Comparison of ENCODE assay signal across 22 cellular contexts in genomic region chr5:141573489-141574121, GRCh38. TPM values are rescaled to one million over a fixed set of nuclear protein-coding genes. Genes with fewer than 3 reads are reported as not detected.
DNase-seq lines count a peak whose midpoint lies in the region; FAIRE-seq and TF ChIP-seq lines count a peak whose summit lies in the region.
"Had no signal": no experiment of that assay in that cellular context is flagged by ENCODE, and none has a peak within 500 bp of the region (broad histone marks: within the 10 kb centered on the region; RNA-seq: fewer than 3 reads in every experiment).

No MANE protein-coding gene starts in this region.

- no peak overlapping the region for H3K56ac ChIP-seq in H1 (replicated peaks; ENCODE audit: insufficient read length, low read depth, low read length)

- CTCF ChIA-PET in H1 (lab: Charles Lee; ENCODE audit: partially characterized antibody) = interaction anchor here (0.6 to 2.1 kb wide), 3 partner anchors 7 to 21 kb away, joined by 3 to 9 read pairs (median 6); no protein-coding TSS in a partner anchor

- H3K14ac ChIP-seq in H1 (ENCODE audit: insufficient read length) (no peak overlapping the region), neuronal stem cell (ENCODE audit: low read length) (no peak overlapping the region)

- H3K9me3 ChIP-seq in H1 (ENCODE audit: insufficient read depth in 2 of 2, low read depth in 1 of 2, low read length in 1 of 2) = no peaks in the 10 kb centered on the region
- peaks cover 0 to 3% of the 10 kb centered on the region in 2 donors for H3K9me3 ChIP-seq in neuronal stem cell (replicated peaks in 1 of 2; ENCODE audit: control insufficient read depth in 2 of 2, insufficient read depth in 1 of 2, low read depth in 1 of 2, low read length in 2 of 2)
- H3K9me3 ChIP-seq in effector memory CD4-positive, alpha-beta T cell (ENCODE audit: control insufficient read depth, low read length) = no peaks in the 10 kb centered on the region
- H3K9me3 ChIP-seq: A549; BLaER1 treated with 17β-estradiol and CSF1 and Interleukin-3, amounts not matched to agents 10 nM and 100 nM had no signal

- DNase-seq in H7 = peak; percentile 33
- peak; percentile 8 for DNase-seq in NCI-H69 (lab: John Stamatoyannopoulos, UW)
- no peak for DNase-seq in H1 (ENCODE audit: low read depth in 1 of 2, low spot score in 2 of 2)
- no peak for DNase-seq in neuronal stem cell (ENCODE audit: low spot score)
- no peak for DNase-seq in effector memory CD4-positive, alpha-beta T cell
- no peak for DNase-seq in NCI-H345 treated with DMSO at 0.1 percent for 48 hours (lab: John Stamatoyannopoulos, UW; ENCODE audit: unreplicated experiment)
- DNase-seq in dorsolateral prefrontal cortex = no peak
- DNase-seq: AML-193; CD4-positive, alpha-beta T cell; GDM1; HCEC 1CT; MV-4-11; NCI-H1105 treated with DMSO at 0.1 percent for 48 hours; NCI-H146; NCI-H1930; NCI-H2107; NCI-H526 treated with DMSO at 0.1 percent for 48 hours; SHP77 treated with DMSO at 0.1 percent for 48 hours had no signal

- H3K79me2 ChIP-seq in H1 (ENCODE audit: control insufficient read depth in 1 of 2, insufficient read depth in 2 of 2, low read length in 2 of 2) = no peaks in the 10 kb centered on the region

- intact Hi-C loops in dorsolateral prefrontal cortex (cut with DNase I) = no loop called here

- POLR2A ChIA-PET in H1 (lab: Charles Lee; ENCODE audit: partially characterized antibody) = no interaction called here

- H3K4me1 ChIP-seq in H1 (replicated peaks in 1 of 4; ENCODE audit: control insufficient read depth in 3 of 4, insufficient read depth in 4 of 4, low read length in 3 of 4) (no peaks in the 10 kb centered on the region; a peak in 1 of 7 replicates), neuronal stem cell (ENCODE audit: control insufficient read depth in 2 of 2, insufficient read depth in 1 of 2, low read depth in 1 of 2, low read length in 2 of 2) (peaks cover 0 to 2% of the 10 kb centered on the region in 2 donors)
- no peaks in the 10 kb centered on the region for H3K4me1 ChIP-seq in effector memory CD4-positive, alpha-beta T cell (ENCODE audit: control insufficient read depth, insufficient read depth, low read length, poor library complexity, severe bottlenecking)
- H3K4me1 ChIP-seq: A549 had no signal

- no peak overlapping the region for H3K18ac ChIP-seq in H1 (ENCODE audit: extremely low read depth, low read length)
- no peak overlapping the region for H3K18ac ChIP-seq in neuronal stem cell (ENCODE audit: low read length)

- H2BK20ac ChIP-seq in H1 (ENCODE audit: low read length) = no peak overlapping the region

- H3K4me3 ChIP-seq in H7 (ENCODE audit: insufficient read depth, low read depth, low read length) = no peak overlapping the region
- H3K4me3 ChIP-seq in H1 (ENCODE audit: extremely low read depth in 1 of 4, insufficient read depth in 2 of 4, low read depth in 3 of 4, low read length in 4 of 4) = no peak overlapping the region
- no peak overlapping the region for H3K4me3 ChIP-seq in neuronal stem cell (ENCODE audit: low read length in 2 of 2)
- no peak overlapping the region for H3K4me3 ChIP-seq in effector memory CD4-positive, alpha-beta T cell (ENCODE audit: insufficient read depth, low read depth, low read length, poor library complexity, severe bottlenecking)
- no peak overlapping the region for H3K4me3 ChIP-seq in dorsolateral prefrontal cortex
- H3K4me3 ChIP-seq: A549; BLaER1 treated with 17β-estradiol and CSF1 and Interleukin-3, amounts not matched to agents 10 nM and 100 nM had no signal

- H3K4me2 ChIP-seq in H1 (ENCODE audit: insufficient read depth in 1 of 2, low read depth in 2 of 2, low read length in 2 of 2) (no peak overlapping the region), neuronal stem cell (ENCODE audit: insufficient read depth, low read length, poor library complexity, severe bottlenecking) (no peak overlapping the region)
- H3K4me2 ChIP-seq: A549; BLaER1 treated with 17β-estradiol and CSF1 and Interleukin-3, amounts not matched to agents 10 nM and 100 nM had no signal

- no peaks in the 10 kb centered on the region for H3K23me2 ChIP-seq in H1 (ENCODE audit: low read depth, low read length)

- no peak overlapping the region for H4K5ac ChIP-seq in H1 (ENCODE audit: insufficient read length, low read depth, low read length)

- FAIRE-seq in H1 (lab: Jason Lieb, UNC) = no peak
- FAIRE-seq: A549, GM12891, GM19239 had no signal

- H2BK5ac ChIP-seq in H1 (ENCODE audit: low read depth, low read length) (no peak overlapping the region), neuronal stem cell (ENCODE audit: low read length) (no peak overlapping the region)

- TF ChIP-seq RAD21 in H1 (IDR thresholded peaks at IDR 0.05 in 1 of 2, conservative IDR thresholded peaks at IDR 0.05 in 1 of 2; ENCODE audit: low read depth in 2 of 2, low read length in 2 of 2) = no peak

- 97% methylated on average over 3 of the region's 4 CpGs; no CpG with 5 or more reads in 1 of the 2 experiments for WGBS in H1 (ENCODE audit: extremely low coverage in 1 of 2, insufficient coverage in 1 of 2, insufficient read length in 1 of 2, insufficient replicate concordance in 2 of 2, low coverage in 1 of 2, low lambda C conversion rate in 2 of 2, missing lambda C conversion rate in 1 of 2), 2 experiments
- WGBS in neuronal stem cell (ENCODE audit: extremely low coverage in 2 of 2, insufficient read length in 2 of 2, insufficient replicate concordance in 1 of 2), 2 donors = no CpG with 5 or more reads among the region's 4 CpGs

- H3K27me3 ChIP-seq in H7 (ENCODE audit: control insufficient read depth, insufficient read depth, low read length) = no peaks in the 10 kb centered on the region
- H3K27me3 ChIP-seq in H1 (replicated peaks in 1 of 4; ENCODE audit: control insufficient read depth in 3 of 4, extremely low read depth in 1 of 4, insufficient read depth in 3 of 4, low read length in 3 of 4) = no peaks in the 10 kb centered on the region
- no peaks in the 10 kb centered on the region for H3K27me3 ChIP-seq in neuronal stem cell (ENCODE audit: control insufficient read depth in 3 of 3, insufficient read depth in 3 of 3, low read depth in 1 of 3, low read length in 3 of 3)
- H3K27me3 ChIP-seq in effector memory CD4-positive, alpha-beta T cell (replicated peaks; ENCODE audit: control insufficient read depth, insufficient read depth, low read length, poor library complexity, severe bottlenecking) = no peaks in the 10 kb centered on the region
- H3K27me3 ChIP-seq in dorsolateral prefrontal cortex = no peaks in the 10 kb centered on the region
- H3K27me3 ChIP-seq: BLaER1 treated with 17β-estradiol and CSF1 and Interleukin-3, amounts not matched to agents 10 nM and 100 nM had no signal

- H2BK120ac ChIP-seq in H1 (replicated peaks; ENCODE audit: low read depth, low read length) (no peak overlapping the region), neuronal stem cell (ENCODE audit: low read depth, low read length) (no peak overlapping the region)

- no peak overlapping the region for H2AFZ ChIP-seq in H1 (ENCODE audit: low read length)
- H2AFZ ChIP-seq in neuronal stem cell (ENCODE audit: low read length) = no peak overlapping the region

- H2AK5ac ChIP-seq in H1 (ENCODE audit: low read depth, low read length) (no peak overlapping the region), neuronal stem cell (ENCODE audit: low read depth, low read length) (no peak overlapping the region)

- no peak overlapping the region for H2BK15ac ChIP-seq in H1 (ENCODE audit: low read length)
- no peak overlapping the region for H2BK15ac ChIP-seq in neuronal stem cell (ENCODE audit: low read length)

- H2BK12ac ChIP-seq in H1 (ENCODE audit: low read depth, low read length) = no peak overlapping the region
- no peak overlapping the region for H2BK12ac ChIP-seq in neuronal stem cell (ENCODE audit: low read length)

- H3K27ac ChIP-seq in H1 (ENCODE audit: low read depth, low read length) (no peak overlapping the region), neuronal stem cell (replicated peaks; ENCODE audit: low read length) (no peak overlapping the region), dorsolateral prefrontal cortex (no peak overlapping the region)
- no peak overlapping the region for H3K27ac ChIP-seq in effector memory CD4-positive, alpha-beta T cell (ENCODE audit: insufficient read depth, low read length, poor library complexity, severe bottlenecking)
- H3K27ac ChIP-seq: A549; BLaER1 treated with 17β-estradiol and CSF1 and Interleukin-3, amounts not matched to agents 10 nM and 100 nM had no signal

- H3K79me1 ChIP-seq in H1 (ENCODE audit: low read depth, low read length) (no peaks in the 10 kb centered on the region), neuronal stem cell (ENCODE audit: low read depth, low read length) (no peaks in the 10 kb centered on the region)

- TF ChIP-seq CTCF in H1 (IDR thresholded peaks at IDR 0.05; ENCODE audit: control extremely low read depth in 1 of 3, insufficient read depth in 1 of 3, low read depth in 1 of 3, low read length in 3 of 3) = no peak
- no peak for TF ChIP-seq CTCF in dorsolateral prefrontal cortex (IDR thresholded peaks at IDR 0.05 in 54 of 56, conservative IDR thresholded peaks at IDR 0.05 in 2 of 56; ENCODE audit: low read depth in 1 of 56, partially characterized antibody in 56 of 56)

- H3K23ac ChIP-seq in H1 (ENCODE audit: insufficient read length) (no peak overlapping the region), neuronal stem cell (ENCODE audit: low read depth, low read length, poor library complexity) (no peak overlapping the region)

- H3K36me3 ChIP-seq in H7 (replicated peaks; ENCODE audit: control insufficient read depth, insufficient read depth, low read length) (peaks cover 34% of the 10 kb centered on the region), H1 (ENCODE audit: control insufficient read depth in 2 of 4, insufficient read depth in 4 of 4, low read length in 3 of 4) (peaks cover 13 to 64% (median 56%) of the 10 kb centered on the region in 4 experiments), neuronal stem cell (replicated peaks in 1 of 2; ENCODE audit: control insufficient read depth in 2 of 2, insufficient read depth in 2 of 2, low read length in 2 of 2) (peaks cover 29 to 95% of the 10 kb centered on the region in 2 donors)
- H3K36me3 ChIP-seq in effector memory CD4-positive, alpha-beta T cell (ENCODE audit: control insufficient read depth, insufficient read depth, low read length) = peaks cover 85% of the 10 kb centered on the region

- no peak for TF ChIP-seq EP300 in H1 (IDR thresholded peaks at IDR 0.05; ENCODE audit: borderline replicate concordance in 1 of 2, low read depth in 2 of 2, low read length in 2 of 2)

- H4K91ac ChIP-seq in H1 (replicated peaks; ENCODE audit: insufficient read length, low read length) = no peak overlapping the region
- no peak overlapping the region for H4K91ac ChIP-seq in neuronal stem cell (ENCODE audit: low read depth, low read length, poor library complexity)

- TF ChIP-seq POLR2A in H1 (IDR thresholded peaks at IDR 0.05; ENCODE audit: control extremely low read depth in 1 of 2, low read depth in 2 of 2, low read length in 2 of 2) = no peak

- H3K9ac ChIP-seq in H1 (replicated peaks in 1 of 4; ENCODE audit: extremely low read depth in 1 of 4, low read depth in 3 of 4, low read length in 3 of 4) = no peak overlapping the region
- no peak overlapping the region for H3K9ac ChIP-seq in neuronal stem cell (ENCODE audit: low read depth, low read length, poor library complexity)
- H3K9ac ChIP-seq: BLaER1 treated with 17β-estradiol and CSF1 and Interleukin-3, amounts not matched to agents 10 nM and 100 nM had no signal

- H4K20me1 ChIP-seq in H1 (replicated peaks in 1 of 2; ENCODE audit: control insufficient read depth in 1 of 2, insufficient read depth in 2 of 2, low read length in 2 of 2) = no peaks in the 10 kb centered on the region

- H4K8ac ChIP-seq in H1 (ENCODE audit: extremely low read depth, insufficient read depth, low read length) (no peak overlapping the region), neuronal stem cell (ENCODE audit: low read depth, low read length) (peak overlapping the region; percentile 75)

- H3K4ac ChIP-seq in H1 (replicated peaks; ENCODE audit: insufficient read length, low read depth, low read length) (no peak overlapping the region), neuronal stem cell (ENCODE audit: low read length) (no peak overlapping the region)

RNA-seq across cellular contexts. Expression of gene DIAPH1, which starts 45.2 kb away (rescaled TPM):
- total RNA-seq in H7 (2014; rRNA removed; shearing (Covaris generic)) = 31.2 and 37.5 TPM in 2 replicates
- total RNA-seq in H1 (2021; fragmentation: NEBNext Ultra II Directional; extraction: Animal tissue kit (Norgen Biotek cat#: 25700)) = 107 and 114 TPM in 2 replicates
- 61.2 and 70.9 TPM in 2 replicates for polyA plus RNA-seq in H1 (2011; rRNA removed)
- polyA plus RNA-seq in H1 (2011; cell fraction: cytosol; rRNA removed) = 48.9 TPM
- polyA plus RNA-seq in H1 (2011; cell fraction: nucleus; rRNA removed) = 141 TPM
- polyA plus RNA-seq in H1 (2012, experiment 1 of 2) = 75.5 to 89.0 TPM (median 87.1 TPM) in 4 replicates
- 29.3 TPM for polyA plus RNA-seq in H1 (2012, experiment 2 of 2)
- 88.0 TPM for polyA plus RNA-seq in H1 (2013, experiment 1 of 2)
- polyA plus RNA-seq in H1 (2013, experiment 2 of 2) = 97.4 TPM
- polyA minus RNA-seq in H1 (2011; rRNA and poly(A)+ RNA removed) = 87.4 and 92.8 TPM in 2 replicates
- polyA minus RNA-seq in H1 (2011; cell fraction: cytosol; rRNA and poly(A)+ RNA removed) = 48.5 TPM
- polyA minus RNA-seq in H1 (2011; cell fraction: nucleus; rRNA and poly(A)+ RNA removed) = 88.3 TPM
- 34.7 TPM for polyA plus RNA-seq in neuronal stem cell (2013, experiment 1 of 2)
- 34.1 TPM for polyA plus RNA-seq in neuronal stem cell (2013, experiment 2 of 2)
- total RNA-seq in dorsolateral prefrontal cortex = 10 to 100 TPM; 19.5 to 72.5 (median 48.1) TPM

Comparison
In these comparisons a context has a peak if more than half of its experiments do, and no peak if none do; other contexts are left out.
1. DNase-seq: peak in H7 (single experiment) and NCI-H69 (single experiment); none in H1 (0 of 2), neuronal stem cell (single experiment), effector memory CD4-positive, alpha-beta T cell (0 of 3), NCI-H345 treated with DMSO at 0.1 percent for 48 hours (single experiment) and dorsolateral prefrontal cortex (0 of 10).